Comparison of ENCODE assay signal across 2 cellular contexts in genomic region chr21:45412909-45413581, GRCh38.
TF ChIP-seq lines count a peak whose summit lies in the region.

No MANE protein-coding gene starts in this region.

TF ChIP-seq in GM23338, 12 proteins besides CTCF, POLR2A, EP300 and RAD21 (continued from another document):
- TF ChIP-seq ZNF462 (CRISPR knock-in tag; IDR thresholded peaks at IDR 0.05) (no peak), ZNF114 (CRISPR knock-in tag; IDR thresholded peaks at IDR 0.05) (no peak), ETS1 (IDR thresholded peaks at IDR 0.05) (no peak), REST (IDR thresholded peaks at IDR 0.05; ENCODE audit: unreplicated experiment) (no peak), EZH2 (IDR thresholded peaks at IDR 0.05; ENCODE audit: low read depth, unreplicated experiment) (no peak), JUNB (IDR thresholded peaks at IDR 0.05; ENCODE audit: unreplicated experiment) (no peak), STAT1 (IDR thresholded peaks at IDR 0.05; ENCODE audit: unreplicated experiment) (no peak), ZNF331 (CRISPR knock-in tag; IDR thresholded peaks at IDR 0.05; ENCODE audit: low read depth) (no peak), POLR2AphosphoS5 (IDR thresholded peaks at IDR 0.05; ENCODE audit: low read depth) (no peak)

TF ChIP-seq in WTC11, 78 proteins besides CTCF, POLR2A, EP300 and RAD21 (continued from another document):
- no peak for TF ChIP-seq ZNF512 (CRISPR knock-in tag; IDR thresholded peaks at IDR 0.05; ENCODE audit: borderline replicate concordance)
- no peak for TF ChIP-seq MYBL2 (CRISPR knock-in tag; IDR thresholded peaks at IDR 0.05)
- no peak for TF ChIP-seq MAX (CRISPR knock-in tag; IDR thresholded peaks at IDR 0.05)
